Comparison of ENCODE assay signal across 8 cellular contexts in genomic region chr3:88058593-88059379, GRCh38. TPM values are rescaled to one million over a fixed set of nuclear protein-coding genes. Genes with fewer than 3 reads are reported as not detected.
DNase-seq lines count a peak whose midpoint lies in the region; ATAC-seq and TF ChIP-seq lines count a peak whose summit lies in the region.

Gene CGGBP1, minus strand, starts transcription at chr3:88059005. Its CDS starts 3,029 bp downstream, at chr3:88055976.
Gene ZNF654, plus strand, starts transcription at chr3:88059255. Its CDS starts 65 bp downstream, at chr3:88059320.

- ATAC-seq in HG03196 (IDR thresholded peaks at IDR 0.05; ENCODE audit: unreplicated experiment) (peak; percentile 96), activated B cell treated with CpG ODN at 0.5 μM for 24 hours (ENCODE audit: low read depth) (peak; percentile 91)

- TF ChIP-seq CTCF in activated B cell treated with CpG ODN at 0.5 μM for 24 hours (IDR thresholded peaks at IDR 0.05): no peak

- H3K27me3 Mint-ChIP-seq in activated B cell treated with CpG ODN at 0.5 μM for 24 hours (no peaks in the 10 kb centered on the region), immature natural killer cell (ENCODE audit: low read depth in 3 of 3) (peaks cover 3 to 8% (median 4%) of the 10 kb centered on the region in 3 donors)

- H3K4me1 Mint-ChIP-seq in activated B cell treated with CpG ODN at 0.5 μM for 24 hours: peaks cover 58% of the 10 kb centered on the region
- peaks cover 54 to 84% of the 10 kb centered on the region in 2 donors for H3K4me1 Mint-ChIP-seq in immature natural killer cell

- H3K36me3 Mint-ChIP-seq in activated B cell treated with CpG ODN at 0.5 μM for 24 hours (ENCODE audit: low read depth) (peaks cover 37% of the 10 kb centered on the region), immature natural killer cell (peaks cover 13 to 23% (median 13%) of the 10 kb centered on the region in 3 donors)

- H3K4me3 Mint-ChIP-seq in activated B cell treated with CpG ODN at 0.5 μM for 24 hours: peak within 1 kb of the TSS; percentile 97
- peak within 1 kb of the TSS; percentile 95 to 98 (median 98) for H3K4me3 Mint-ChIP-seq in immature natural killer cell

- intact Hi-C loops in activated B cell treated with CpG ODN at 0.5 μM for 24 hours (cut with micrococcal nuclease): loop anchor here (1.0 to 2.0 kb wide), 5 partner anchors 26 to 831 kb away; partner anchors contain the start of genes C3orf38 and CHMP2B

- peak within 1 kb of the TSS; percentile 96 for H3K27ac ChIP-seq in caudate nucleus (ENCODE audit: low read depth, low read length)

- H3K27ac Mint-ChIP-seq in activated B cell treated with CpG ODN at 0.5 μM for 24 hours (peak within 1 kb of the TSS; percentile 97), immature natural killer cell (peak within 1 kb of the TSS; percentile 93 to 98 (median 97))

- peak; percentile 91 for TF ChIP-seq POLR2A in GM18951 (IDR thresholded peaks at IDR 0.05; ENCODE audit: extremely low read depth, insufficient read depth, insufficient read length)

- DNase-seq in AG08395 (ENCODE audit: low spot score) (peak; percentile 97), NCI-H345 (lab: John Stamatoyannopoulos, UW) (peak; percentile 95), activated B cell treated with CpG ODN at 0.5 μM for 24 hours (peak; percentile 98), caudate nucleus (lab: John Stamatoyannopoulos, UW) (peak; percentile 89 to 99 (median 98)), immature natural killer cell (peak; percentile 99 to 100 (median 99)), smooth muscle cell of the brain vasculature (ENCODE audit: low read depth, low spot score) (peak; percentile 99)

- H3K9me3 Mint-ChIP-seq in activated B cell treated with CpG ODN at 0.5 μM for 24 hours (no peaks in the 10 kb centered on the region), immature natural killer cell (no peaks in the 10 kb centered on the region)

- in situ Hi-C loops in GM18951 (cut with MboI; ENCODE audit: low sequenced_read_pairs, unreplicated experiment): no loop called here

- POLR2A ChIA-PET in activated B cell treated with CpG ODN at 0.5 μM for 24 hours (lab: Charles Lee): interaction anchor here (0.6 to 2.8 kb wide), 14 partner anchors 9 to 832 kb away, joined by 3 to 81 read pairs (median 6); partner anchors contain the start of genes C3orf38 and CHMP2B

- CTCF ChIA-PET in activated B cell treated with CpG ODN at 0.5 μM for 24 hours (lab: Charles Lee): interaction anchor here (0.7 to 1.9 kb wide), 2 partner anchors 26 to 54 kb away, joined by 3 to 8 read pairs; no protein-coding TSS in a partner anchor

RNA-seq across cellular contexts. Expression of gene CGGBP1, which starts in this region (rescaled TPM):
- 84.6 and 90.8 TPM in 2 replicates for total RNA-seq in activated B cell treated with CpG ODN at 0.5 μM for 24 hours
- polyA plus RNA-seq in immature natural killer cell: 100 to 1,000 TPM in 1 of 3 donors, 10 to 100 TPM in 2; 77.5 to 105 (median 81.8) TPM

RNA-seq across cellular contexts. Expression of gene ZNF654, which starts in this region (rescaled TPM):
- total RNA-seq in activated B cell treated with CpG ODN at 0.5 μM for 24 hours: 11.2 and 13.6 TPM in 2 replicates
- 10 to 100 TPM in 1 of 3 donors, 1 to 10 TPM in 2; 7.0 to 13.6 (median 7.5) TPM for polyA plus RNA-seq in immature natural killer cell

Comparison
In these comparisons a context has a peak if more than half of its experiments do, and no peak if none do; other contexts are left out.
1. Peak in every context shown above with its lines: DNase-seq, ATAC-seq and H3K27ac ChIP-seq.